In genomic region chr13:26253787-26254582, GRCh38 we compare ENCODE assay signal across 8 cellular contexts. TPM values are rescaled to one million over a fixed set of nuclear protein-coding genes. Genes with fewer than 3 reads are reported as not detected.
A peak's percentile ranks its signal among the peaks of the same experiment; 100 is the strongest.
DNase-seq lines count a peak whose midpoint lies in the region; ATAC-seq and TF ChIP-seq lines count a peak whose summit lies in the region.

Gene CDK8, plus strand, starts transcription at chr13:26254129. Its CDS starts 513 bp downstream, at chr13:26254642.

- peak within 1 kb of the TSS; percentile 93 for H3K27ac Mint-ChIP-seq in dendritic cell treated with granulocyte-macrophage colony-stimulating factor and Interleukin-4, amounts not matched to agents 40 ng/mL and 50 ng/mL, for 4 days

- H3K27ac ChIP-seq in C4-2B, result peak within 1 kb of the TSS; percentile 89

- H3K4me3 Mint-ChIP-seq in dendritic cell treated with granulocyte-macrophage colony-stimulating factor and Interleukin-4, amounts not matched to agents 40 ng/mL and 50 ng/mL, for 4 days, result peak within 1 kb of the TSS; percentile 86

- no peaks in the 10 kb centered on the region for H3K27me3 Mint-ChIP-seq in dendritic cell treated with granulocyte-macrophage colony-stimulating factor and Interleukin-4, amounts not matched to agents 40 ng/mL and 50 ng/mL, for 4 days

- peak; percentile 85 for ATAC-seq in GM19395 (IDR thresholded peaks at IDR 0.05; ENCODE audit: unreplicated experiment)
- ATAC-seq in HG03558 (IDR thresholded peaks at IDR 0.05; ENCODE audit: extremely low read depth, unreplicated experiment), result peak; percentile 72
- peak; percentile 90 for ATAC-seq in left lobe of liver

- DNase-seq in NCI-H748 (lab: John Stamatoyannopoulos, UW; ENCODE audit: unreplicated experiment), result peak; percentile 100
- DNase-seq in activated CD4-positive, alpha-beta T cell treated with anti-CD3 and anti-CD28 coated beads, Interleukin-2, amount 50 U/mL, for 1 hour, result peak; percentile 87
- peak; percentile 94 for DNase-seq in left lobe of liver (ENCODE audit: low spot score)
- DNase-seq in stimulated activated CD4-positive, alpha-beta T cell treated with anti-CD3 and anti-CD28 coated beads, Interleukin-2, amount 100 ng/mL, for 24 hours, result peak; percentile 88

- no peak for TF ChIP-seq CTCF in C4-2B (conservative IDR thresholded peaks at IDR 0.05)

- H3K4me1 Mint-ChIP-seq in dendritic cell treated with granulocyte-macrophage colony-stimulating factor and Interleukin-4, amounts not matched to agents 40 ng/mL and 50 ng/mL, for 4 days (ENCODE audit: low read depth), result peaks cover 19% of the 10 kb centered on the region

- no peaks in the 10 kb centered on the region for H3K9me3 Mint-ChIP-seq in dendritic cell treated with granulocyte-macrophage colony-stimulating factor and Interleukin-4, amounts not matched to agents 40 ng/mL and 50 ng/mL, for 4 days

- peaks cover 7% of the 10 kb centered on the region for H3K36me3 Mint-ChIP-seq in dendritic cell treated with granulocyte-macrophage colony-stimulating factor and Interleukin-4, amounts not matched to agents 40 ng/mL and 50 ng/mL, for 4 days (ENCODE audit: low read depth)

- intact Hi-C loops in dendritic cell treated with granulocyte-macrophage colony-stimulating factor and Interleukin-4, amounts not matched to agents 40 ng/mL and 50 ng/mL, for 4 days (cut with micrococcal nuclease), result loop anchor here (1.0 to 2.0 kb wide), 2 partner anchors 32 to 67 kb away; partner anchors contain the start of gene RNF6

RNA-seq across cellular contexts. Expression of gene CDK8, which starts in this region (rescaled TPM):
- 7.4 TPM for total RNA-seq in left lobe of liver

Comparison
In these comparisons a context has a peak if more than half of its experiments do, and no peak if none do; other contexts are left out.
1. Peak in every context shown above with its lines: DNase-seq, ATAC-seq and H3K27ac ChIP-seq.